18 cellular contexts compared by ENCODE assay signal in the genomic region with DNA sequence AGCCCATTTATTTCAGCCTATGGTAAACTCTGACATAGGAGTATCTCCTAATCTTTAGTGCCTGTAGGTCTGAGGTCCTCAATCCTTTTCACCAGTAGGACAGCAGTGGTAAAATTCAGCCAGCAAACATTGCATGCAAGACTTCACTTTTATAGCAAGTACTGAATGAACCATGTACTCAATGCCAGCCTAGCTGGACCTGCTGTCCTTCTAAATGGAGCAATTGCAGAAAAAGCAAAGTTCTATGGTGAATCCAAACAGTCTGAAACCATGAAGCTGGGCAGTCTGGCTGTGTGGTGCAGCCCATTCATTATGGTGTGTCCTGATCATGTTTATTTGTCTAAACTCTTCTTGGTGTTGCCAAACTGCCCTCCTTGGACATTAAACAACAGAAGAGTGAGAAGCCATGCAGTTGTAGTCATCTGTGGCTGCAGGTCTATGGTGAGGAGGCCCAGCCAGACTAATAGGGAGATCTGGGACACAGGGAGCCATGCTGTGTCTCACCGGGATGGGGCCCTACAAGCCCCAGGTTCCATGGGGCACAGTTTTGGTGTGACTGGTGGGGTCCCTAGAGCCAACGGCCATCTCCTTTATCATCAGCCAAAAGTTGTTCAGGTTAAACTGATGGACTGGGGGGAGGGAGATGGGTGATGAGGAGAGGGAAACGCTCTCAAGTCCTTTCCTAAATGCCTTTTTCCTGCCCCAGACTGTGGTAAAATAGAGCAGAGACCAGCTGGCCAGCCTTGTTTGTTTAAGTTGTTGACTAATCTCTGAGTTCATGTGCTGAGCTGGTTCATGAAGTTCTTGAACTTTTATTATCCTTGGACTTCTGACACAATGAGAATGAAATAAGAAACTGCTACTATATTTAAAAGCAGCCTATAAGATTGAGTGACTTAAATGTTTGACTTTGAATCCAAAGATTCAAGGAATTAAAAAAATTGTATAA. TPM values are rescaled to one million over a fixed set of nuclear protein-coding genes. Genes with fewer than 3 reads are reported as not detected.
A peak's percentile ranks its signal among the peaks of the same experiment; 100 is the strongest.
DNase-seq lines count a peak whose midpoint lies in the region; ATAC-seq, FAIRE-seq and TF ChIP-seq lines count a peak whose summit lies in the region.
"Had no signal": no experiment of that assay in that cellular context is flagged by ENCODE, and none has a peak within 500 bp of the region (broad histone marks: within the 10 kb centered on the region; RNA-seq: fewer than 3 reads in every experiment).

No MANE protein-coding gene starts in this region.

- no peak for TF ChIP-seq RAD21 in HepG2 (CRISPR knock-in tag; IDR thresholded peaks at IDR 0.05)

- H3K9me3 ChIP-seq in HepG2 (ENCODE audit: low read length), result peaks cover 36% of the 10 kb centered on the region
- H3K9me3 ChIP-seq: gastrocnemius medialis had no signal

- BruUV-seq in HepG2 (replicated peaks; lab: Mats Ljungman, UMichigan), result no TSS peak

- ATAC-seq in HepG2 (peak; percentile 23; the same call in 1 of the 3 replicates), GM18870 (IDR thresholded peaks at IDR 0.05; ENCODE audit: unreplicated experiment) (no peak), HG03097 (IDR thresholded peaks at IDR 0.05; ENCODE audit: low FRiP score, unreplicated experiment) (no peak)
- no peak for ATAC-seq in activated naive CD8-positive, alpha-beta T cell treated with anti-CD3 and anti-CD28 coated beads, Interleukin-2, amount 50 U/mL, for 24 hours
- ATAC-seq: activated naive CD4-positive, alpha-beta T cell treated with anti-CD3 and anti-CD28 coated beads, Interleukin-2, amount 50 U/mL, for 72 hours; gastrocnemius medialis; T-cell had no signal

- CTCF ChIA-PET in HepG2 (lab: Yijun Ruan, JAX; ENCODE audit: low intra/inter-chr PET ratio, low total read pairs), result no interaction called here

- H3K27ac ChIP-seq in C4-2B (peak overlapping the region; percentile 97), HepG2 (ENCODE audit: extremely low read length, insufficient read depth, low read length) (no peak overlapping the region)
- H3K27ac ChIP-seq: gastrocnemius medialis had no signal

- WGBS in HepG2 (ENCODE audit: low lambda C conversion rate), result 21% methylated on average over 2 of the region's 3 CpGs

- H3K36me3 Mint-ChIP-seq in activated naive CD8-positive, alpha-beta T cell treated with anti-CD3 and anti-CD28 coated beads, Interleukin-2, amount 50 U/mL, for 24 hours (ENCODE audit: low read depth), result no peaks in the 10 kb centered on the region
- H3K36me3 Mint-ChIP-seq: activated naive CD4-positive, alpha-beta T cell treated with anti-CD3 and anti-CD28 coated beads, Interleukin-2, amount 50 U/mL, for 72 hours; T-cell; type B pancreatic cell had no signal

- no peak for TF ChIP-seq EP300 in HepG2 (IDR thresholded peaks at IDR 0.05; ENCODE audit: low read depth in 2 of 2, low read length in 2 of 2)
- TF ChIP-seq EP300 in HepG2 (CRISPR knock-in tag; IDR thresholded peaks at IDR 0.05; ENCODE audit: borderline replicate concordance), result no peak

- POLR2A ChIA-PET in HepG2 (lab: Yijun Ruan, JAX), result no interaction called here

- intact Hi-C loops in HepG2 (cut with micrococcal nuclease; ENCODE audit: unreplicated experiment), result no loop called here

- H3K27me3 ChIP-seq in HepG2 (ENCODE audit: control insufficient read depth in 1 of 2, insufficient read depth in 2 of 2, low read length in 2 of 2), result no peaks in the 10 kb centered on the region
- H3K27me3 ChIP-seq: gastrocnemius medialis had no signal

- H3K4me1 ChIP-seq in HepG2 (ENCODE audit: insufficient read depth, low read length), result no peaks in the 10 kb centered on the region
- H3K4me1 ChIP-seq: gastrocnemius medialis had no signal

- no peak overlapping the region for H2AFZ ChIP-seq in HepG2 (ENCODE audit: low read length)

- H3K4me3 Mint-ChIP-seq in activated naive CD8-positive, alpha-beta T cell treated with anti-CD3 and anti-CD28 coated beads, Interleukin-2, amount 50 U/mL, for 24 hours, result no peak overlapping the region
- H3K4me3 Mint-ChIP-seq: T-cell, type B pancreatic cell had no signal

- no peak overlapping the region for H3K9ac ChIP-seq in HepG2 (ENCODE audit: insufficient read depth, low read depth, low read length)

- in situ Hi-C loops in HepG2 (cut with HindIII; ENCODE audit: extremely low pct_ligation_motif_present, low pct_unique_long_range_greater_than_20kb), result no loop called here

- TF ChIP-seq CTCF in C4-2B (conservative IDR thresholded peaks at IDR 0.05) (no peak), HepG2 (CRISPR knock-in tag; IDR thresholded peaks at IDR 0.05) (no peak)

- no peaks in the 10 kb centered on the region for H3K36me3 ChIP-seq in HepG2 (replicated peaks in 1 of 2; ENCODE audit: control insufficient read depth in 1 of 2, insufficient read depth in 2 of 2, low read length in 2 of 2)
- H3K36me3 ChIP-seq: gastrocnemius medialis had no signal

- H3K27me3 Mint-ChIP-seq in activated naive CD8-positive, alpha-beta T cell treated with anti-CD3 and anti-CD28 coated beads, Interleukin-2, amount 50 U/mL, for 24 hours, result peaks cover 4% of the 10 kb centered on the region

- DNase-seq in M059J (ENCODE audit: low read depth) (peak; percentile 36), dedifferentiated amniotic fluid mesenchymal stem cell (ENCODE audit: extremely low spot score) (peak; percentile 45), HepG2 (ENCODE audit: low spot score) (no peak), NCI-H2081 (lab: John Stamatoyannopoulos, UW) (no peak)
- DNase-seq in activated naive CD8-positive, alpha-beta T cell treated with anti-CD3 and anti-CD28 coated beads, Interleukin-2, amount 50 U/mL, for 24 hours, result no peak
- DNase-seq: activated CD4-positive, CD25-positive, alpha-beta regulatory T cell treated with anti-CD3 and anti-CD28 coated beads, Interleukin-2, amount 50 U/mL, for 72 hours; activated CD8-positive, alpha-beta memory T cell treated with anti-CD3 and anti-CD28 coated beads, Interleukin-2, amount 50 U/mL, for 48 hours; AML-193; gastrocnemius medialis; MM.1S; NCI-H2171 treated with DMSO at 0.1 percent for 48 hours; T-cell had no signal

- H3K4me3 ChIP-seq in HepG2 (replicated peaks in 1 of 3; ENCODE audit: insufficient read depth in 1 of 3, low read depth in 2 of 3, low read length in 3 of 3), result no peak overlapping the region
- H3K4me3 ChIP-seq: gastrocnemius medialis had no signal

- H3K9me3 Mint-ChIP-seq in activated naive CD8-positive, alpha-beta T cell treated with anti-CD3 and anti-CD28 coated beads, Interleukin-2, amount 50 U/mL, for 24 hours, result no peaks in the 10 kb centered on the region
- H3K9me3 Mint-ChIP-seq: T-cell, type B pancreatic cell had no signal

- no peak overlapping the region for H3K27ac Mint-ChIP-seq in activated naive CD8-positive, alpha-beta T cell treated with anti-CD3 and anti-CD28 coated beads, Interleukin-2, amount 50 U/mL, for 24 hours
- H3K27ac Mint-ChIP-seq: activated naive CD4-positive, alpha-beta T cell treated with anti-CD3 and anti-CD28 coated beads, Interleukin-2, amount 50 U/mL, for 72 hours; T-cell; type B pancreatic cell had no signal

- no peak for FAIRE-seq in HepG2 (lab: Jason Lieb, UNC)

- H3K79me2 ChIP-seq in HepG2 (ENCODE audit: insufficient read depth, low read length), result no peaks in the 10 kb centered on the region

- H3K4me2 ChIP-seq in HepG2 (ENCODE audit: low read depth, low read length), result no peak overlapping the region

- no peak for TF ChIP-seq POLR2A in HepG2 (IDR thresholded peaks at IDR 0.05; ENCODE audit: insufficient read depth in 1 of 2, low read depth in 2 of 2, low read length in 2 of 2)

- peaks cover 27% of the 10 kb centered on the region for H3K4me1 Mint-ChIP-seq in activated naive CD8-positive, alpha-beta T cell treated with anti-CD3 and anti-CD28 coated beads, Interleukin-2, amount 50 U/mL, for 24 hours

- no peaks in the 10 kb centered on the region for H4K20me1 ChIP-seq in HepG2 (ENCODE audit: insufficient read depth, low read length)

TF ChIP-seq in HepG2, 621 proteins besides CTCF, POLR2A, EP300 and RAD21:
- TF ChIP-seq ZNF570 (CRISPR knock-in tag; IDR thresholded peaks at IDR 0.05; ENCODE audit: borderline replicate concordance) (no peak), TFAP4 (IDR thresholded peaks at IDR 0.05; ENCODE audit: borderline replicate concordance, low read depth) (peak; percentile 43; the same call in 1 of the 2 replicates), CAMTA2 (CRISPR knock-in tag; IDR thresholded peaks at IDR 0.05; ENCODE audit: borderline replicate concordance) (no peak), RARG (CRISPR knock-in tag; IDR thresholded peaks at IDR 0.05; ENCODE audit: low read depth) (no peak), ZMYM2 (CRISPR knock-in tag; IDR thresholded peaks at IDR 0.05) (no peak)

RNA-seq across cellular contexts. Expression of gene TNFSF11, which starts 20.6 kb away (rescaled TPM):
- not detected in 2 replicates for total RNA-seq in M059J (2014; rRNA removed; shearing (Covaris generic))
- total RNA-seq in HepG2 (2016; rRNA removed; fragmentation: Illumina TruSeq; extraction: Trizol), result not detected in 2 replicates
- total RNA-seq in HepG2 (2016; cell fraction: cytosol; rRNA removed; fragmentation: Illumina TruSeq; extraction: Trizol; ENCODE audit: low read depth), result not detected in 2 replicates
- not detected in 2 replicates for total RNA-seq in HepG2 (2016; cell fraction: insoluble cytoplasmic fraction; rRNA removed; fragmentation: Illumina TruSeq; extraction: Trizol)
- not detected in 2 replicates for total RNA-seq in HepG2 (2016; cell fraction: membrane; rRNA removed; fragmentation: Illumina TruSeq; extraction: Trizol)
- not detected in 2 replicates for total RNA-seq in HepG2 (2016; cell fraction: nucleus; rRNA removed; fragmentation: Illumina TruSeq; extraction: Trizol)
- polyA plus RNA-seq in HepG2 (2011; rRNA removed), result 0.03 TPM in 1 of 2 replicates, not detected in the other
- polyA plus RNA-seq in HepG2 (2011; cell fraction: cytosol; rRNA removed), result not detected in 2 replicates
- polyA plus RNA-seq in HepG2 (2011; cell fraction: nucleus; rRNA removed), result not detected in 2 replicates
- polyA plus RNA-seq in HepG2 (2012), result not detected in 2 replicates
- polyA plus RNA-seq in HepG2 (2016; cell fraction: cytosol; fragmentation: Illumina TruSeq; extraction: Trizol; ENCODE audit: low read depth), result not detected in 2 replicates
- not detected in 2 replicates for polyA plus RNA-seq in HepG2 (2016; cell fraction: insoluble cytoplasmic fraction; fragmentation: Illumina TruSeq; extraction: Trizol; ENCODE audit: low read depth)
- polyA plus RNA-seq in HepG2 (2016; cell fraction: membrane; fragmentation: Illumina TruSeq; extraction: Trizol; ENCODE audit: low read depth), result not detected in 2 replicates
- polyA plus RNA-seq in HepG2 (2016; cell fraction: nucleus; fragmentation: Illumina TruSeq; extraction: Trizol; ENCODE audit: insufficient read depth, low read depth), result not detected in 2 replicates
- not detected in 2 replicates for polyA minus RNA-seq in HepG2 (2011; rRNA and poly(A)+ RNA removed; ENCODE audit: low replicate concordance)
- polyA minus RNA-seq in HepG2 (2011; cell fraction: cytosol; rRNA and poly(A)+ RNA removed), result not detected in 2 replicates
- polyA minus RNA-seq in HepG2 (2011; cell fraction: nucleus; rRNA and poly(A)+ RNA removed), result not detected in 2 replicates
- total RNA-seq: dermis microvascular lymphatic vessel endothelial cell had no signal

Comparison
In these comparisons a context has a peak if more than half of its experiments do, and no peak if none do; other contexts are left out.
1. DNase-seq: peak in M059J (single experiment) and dedifferentiated amniotic fluid mesenchymal stem cell (single experiment); none in HepG2 (single experiment), activated naive CD8-positive, alpha-beta T cell treated with anti-CD3 and anti-CD28 coated beads, Interleukin-2, amount 50 U/mL, for 24 hours (single experiment) and NCI-H2081 (0 of 2).